8 cellular contexts compared by ENCODE assay signal in the genomic region with DNA sequence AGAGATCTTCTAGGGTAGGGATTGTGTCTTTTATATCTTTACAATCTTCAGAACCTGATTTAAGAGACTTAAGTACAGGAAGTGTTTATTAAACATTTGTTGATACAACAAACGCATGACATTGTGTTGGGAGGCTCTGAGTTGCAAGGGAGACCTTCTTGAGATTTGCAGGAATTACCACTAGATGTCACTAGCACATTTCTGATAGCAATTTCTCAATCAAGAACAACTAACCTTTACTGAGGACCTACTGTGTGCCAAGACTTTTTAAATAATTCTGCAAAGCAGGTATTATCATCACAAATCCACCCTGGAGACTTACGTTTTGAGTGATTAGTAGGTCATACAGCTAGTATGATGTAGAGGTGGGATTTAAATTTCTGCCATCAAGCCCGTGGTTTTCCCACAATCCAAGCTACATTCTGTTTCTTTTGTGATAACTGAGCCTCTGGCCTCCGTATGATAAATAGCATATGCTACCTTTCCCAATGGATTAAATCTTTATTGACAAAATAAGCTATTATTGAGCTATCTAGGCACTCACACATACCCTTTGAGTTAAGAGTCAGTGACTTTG.
DNase-seq lines count a peak whose midpoint lies in the region; ATAC-seq and TF ChIP-seq lines count a peak whose summit lies in the region.

No MANE protein-coding gene starts in this region.

- TF ChIP-seq CTCF in cardiac muscle cell (IDR thresholded peaks at IDR 0.05; ENCODE audit: low read depth, low read length) (peak; percentile 67), epithelial cell of esophagus (IDR thresholded peaks at IDR 0.05; ENCODE audit: insufficient read depth, low read depth, low read length, missing control alignments) (peak; percentile 66), smooth muscle cell (IDR thresholded peaks at IDR 0.05; ENCODE audit: borderline replicate concordance, insufficient read depth, poor library complexity, severe bottlenecking) (peak; percentile 73)

- no peak overlapping the region for H3K4me2 ChIP-seq in smooth muscle cell

- 50% methylated on average over 4 of the region's 4 CpGs for WGBS in smooth muscle cell (ENCODE audit: low lambda C conversion rate)

- H3K9ac ChIP-seq in smooth muscle cell (ENCODE audit: low read depth) = no peak overlapping the region

- H4K20me1 ChIP-seq in smooth muscle cell (ENCODE audit: low read depth) = no peaks in the 10 kb centered on the region

- no peaks in the 10 kb centered on the region for H3F3A ChIP-seq in smooth muscle cell (ENCODE audit: low read depth)

- H3K4me1 ChIP-seq in cardiac muscle cell (ENCODE audit: low read depth) = no peaks in the 10 kb centered on the region
- H3K4me1 ChIP-seq in smooth muscle cell (ENCODE audit: low read depth) = no peaks in the 10 kb centered on the region

- H3K27ac ChIP-seq in cardiac muscle cell (no peak overlapping the region), smooth muscle cell (ENCODE audit: low read depth) (no peak overlapping the region), caudate nucleus (ENCODE audit: low read depth, low read length) (no peak overlapping the region)

- ATAC-seq in Right ventricle myocardium inferior = no peak

- no peak overlapping the region for H2AFZ ChIP-seq in smooth muscle cell (ENCODE audit: low read depth)

- H3K9me3 ChIP-seq in cardiac muscle cell (ENCODE audit: low read depth) (no peaks in the 10 kb centered on the region), smooth muscle cell (replicated peaks; ENCODE audit: low read depth) (no peaks in the 10 kb centered on the region)

- H3K4me3 ChIP-seq in cardiac muscle cell (no peak overlapping the region), epithelial cell of esophagus (ENCODE audit: low read length) (no peak overlapping the region), smooth muscle cell (no peak overlapping the region)

- H3K36me3 ChIP-seq in cardiac muscle cell (no peaks in the 10 kb centered on the region), smooth muscle cell (ENCODE audit: low read depth) (no peaks in the 10 kb centered on the region)

- intact Hi-C loops in Right ventricle myocardium inferior (cut with DNase I) = loop anchor here (5.0 kb wide), 1 partner anchor 389 kb away; no protein-coding TSS in a partner anchor

- peak; percentile 42 to 61 for DNase-seq in cardiac muscle cell (ENCODE audit: low read depth in 1 of 2, low spot score in 1 of 2)
- DNase-seq in Right ventricle myocardium inferior (ENCODE audit: missing footprints) = no peak
- DNase-seq in NCI-H1092 (lab: John Stamatoyannopoulos, UW) = peak; percentile 37
- DNase-seq in epithelial cell of esophagus (ENCODE audit: low read depth) = peak; percentile 61
- no peak for DNase-seq in smooth muscle cell (lab: John Stamatoyannopoulos, UW; ENCODE audit: unreplicated experiment)
- no peak for DNase-seq in activated effector memory CD4-positive, alpha-beta T cell treated with Interleukin-2 at 50 U/mL for 16 hours
- DNase-seq in caudate nucleus (lab: John Stamatoyannopoulos, UW) = no peak
- no peak for DNase-seq in activated CD4-positive, alpha-beta T cell treated with anti-CD3 and anti-CD28 coated beads for 1 hour

- H3K27me3 ChIP-seq in cardiac muscle cell (no peaks in the 10 kb centered on the region), smooth muscle cell (ENCODE audit: low read depth) (no peaks in the 10 kb centered on the region)

- no peaks in the 10 kb centered on the region for H3K79me2 ChIP-seq in smooth muscle cell (ENCODE audit: low read depth)

Comparison
In these comparisons a context has a peak if more than half of its experiments do, and no peak if none do; other contexts are left out.
1. DNase-seq: peak in cardiac muscle cell (2 of 2), NCI-H1092 (single experiment) and epithelial cell of esophagus (single experiment); none in Right ventricle myocardium inferior (single experiment), smooth muscle cell (single experiment), activated effector memory CD4-positive, alpha-beta T cell treated with Interleukin-2 at 50 U/mL for 16 hours (single experiment), caudate nucleus (0 of 61) and activated CD4-positive, alpha-beta T cell treated with anti-CD3 and anti-CD28 coated beads for 1 hour (single experiment).
2. Peak in every context shown above with its lines, with median percentiles within 50 percentile points of each other: CTCF ChIP-seq.